ENCODE assay signal across 14 cellular contexts in genomic region chr5:150321211-150321610, GRCh38. TPM values are rescaled to one million over a fixed set of nuclear protein-coding genes. Genes with fewer than 3 reads are reported as not detected.
DNase-seq lines count a peak whose midpoint lies in the region; ATAC-seq, FAIRE-seq and TF ChIP-seq lines count a peak whose summit lies in the region.
"Had no signal": no experiment of that assay in that cellular context is flagged by ENCODE, and none has a peak within 500 bp of the region (broad histone marks: within the 10 kb centered on the region; RNA-seq: fewer than 3 reads in every experiment).

No MANE protein-coding gene starts in this region.

- H3K27me3 Mint-ChIP-seq in HFFc6 (ENCODE audit: insufficient read depth) = peaks cover 3% of the 10 kb centered on the region; the same call in 1 of the 2 replicates

- CTCF ChIA-PET in A549 (lab: Yijun Ruan, JAX) = interaction anchor here (0.6 to 3.2 kb wide), 8 partner anchors 12 to 48 kb away, joined by 3 to 12 read pairs (median 4); partner anchors contain the start of gene ARSI

- no peak overlapping the region for H2BK120ac ChIP-seq in mesenchymal stem cell (ENCODE audit: low read depth, low read length)

- H3K4me1 ChIP-seq in A549 (peaks cover 57% of the 10 kb centered on the region), RWPE2 (ENCODE audit: insufficient read depth, poor library complexity, severe bottlenecking) (peaks cover 63% of the 10 kb centered on the region), mesenchymal stem cell (ENCODE audit: control insufficient read depth, insufficient read depth, low read depth, low read length) (peaks cover 24% of the 10 kb centered on the region)

- H4K8ac ChIP-seq in mesenchymal stem cell (ENCODE audit: low read length) = no peak overlapping the region

- H3K4me2 ChIP-seq in A549 (no peak overlapping the region; the same call in 2 of the 3 replicates), mesenchymal stem cell (ENCODE audit: low read length, poor library complexity, severe bottlenecking) (no peak overlapping the region)

- H3K23ac ChIP-seq in mesenchymal stem cell (ENCODE audit: low read length in 2 of 2) = no peak overlapping the region

- WGBS in A549 (ENCODE audit: missing lambda C conversion rate) = 93% methylated on average over 1 of the region's 1 CpG
- 96% methylated on average over 1 of the region's 1 CpG for WGBS in mesenchymal stem cell

- no peak for TF ChIP-seq EP300 in A549 (IDR thresholded peaks at IDR 0.05)

- H3K36me3 Mint-ChIP-seq in HFFc6 (ENCODE audit: low read depth) = no peaks in the 10 kb centered on the region
- H3K36me3 Mint-ChIP-seq: CD14-positive monocyte; CD8-positive, alpha-beta T cell had no signal

- no peak overlapping the region for H2AFZ ChIP-seq in mesenchymal stem cell (ENCODE audit: low read depth, low read length)

- H3K4me3 ChIP-seq in A549 (no peak overlapping the region), RWPE2 (ENCODE audit: severe bottlenecking) (no peak overlapping the region), mesenchymal stem cell (ENCODE audit: insufficient read depth in 1 of 2, low read depth in 1 of 2, low read length in 2 of 2) (no peak overlapping the region)

- no peak overlapping the region for H3K14ac ChIP-seq in mesenchymal stem cell (ENCODE audit: low read length in 2 of 2)

- H3K36me3 ChIP-seq in RWPE2 (ENCODE audit: low read depth) (no peaks in the 10 kb centered on the region), mesenchymal stem cell (ENCODE audit: control insufficient read depth in 1 of 2, insufficient read depth in 2 of 2, low read depth in 1 of 2, low read length in 2 of 2) (no peaks in the 10 kb centered on the region)

- H3K4me1 Mint-ChIP-seq in HFFc6 (ENCODE audit: low read depth) = peaks cover 58% of the 10 kb centered on the region
- H3K4me1 Mint-ChIP-seq: CD14-positive monocyte had no signal

- peak overlapping the region; percentile 98 for H2AK5ac ChIP-seq in mesenchymal stem cell (ENCODE audit: low read length, severe bottlenecking)

- H2BK12ac ChIP-seq in mesenchymal stem cell (ENCODE audit: low read length in 2 of 2) = peak overlapping the region; percentile 54 to 68

- ATAC-seq in A549 (no peak), RWPE2 (ENCODE audit: low read depth) (no peak), HG03159 (IDR thresholded peaks at IDR 0.05; ENCODE audit: unreplicated experiment) (no peak)
- ATAC-seq: CD8-positive, alpha-beta T cell had no signal

- H3K9ac ChIP-seq in mesenchymal stem cell (ENCODE audit: low read length) = no peak overlapping the region

- FAIRE-seq in A549 (lab: Jason Lieb, UNC) = no peak
- FAIRE-seq: H1 had no signal

- H3K18ac ChIP-seq in mesenchymal stem cell (ENCODE audit: low read depth in 1 of 2, low read length in 2 of 2) = no peak overlapping the region

- H3K27me3 ChIP-seq in RWPE2 (ENCODE audit: insufficient read depth, poor library complexity, severe bottlenecking) = no peaks in the 10 kb centered on the region
- H3K27me3 ChIP-seq in mesenchymal stem cell (ENCODE audit: control insufficient read depth in 1 of 2, insufficient read depth in 1 of 2, low read length in 2 of 2) = no peaks in the 10 kb centered on the region

- DNase-seq in A549 (ENCODE audit: low read depth in 1 of 2, low spot score in 1 of 2) (no peak), HFFc6 (no peak), RWPE2 (ENCODE audit: low spot score) (no peak), mesenchymal stem cell (no peak), NCI-H187 treated with DMSO at 0.1 percent for 48 hours (lab: John Stamatoyannopoulos, UW) (no peak), glomerular visceral epithelial cell (ENCODE audit: extremely low spot score) (no peak), AG08396 (ENCODE audit: low spot score) (no peak)
- DNase-seq: Caco-2; CD8-positive, alpha-beta T cell; DMS53; GF-D8 had no signal

- no peak for TF ChIP-seq POLR2A in A549 (IDR thresholded peaks at IDR 0.05; ENCODE audit: low read length)

- H3K27ac ChIP-seq in A549 (peak overlapping the region; percentile 91 to 97; a peak in 5 of 6 replicates), RWPE2 (ENCODE audit: poor library complexity, severe bottlenecking) (peak overlapping the region; percentile 93), mesenchymal stem cell (ENCODE audit: low read length, poor library complexity, severe bottlenecking) (peak overlapping the region; percentile 4)

- H3K4me3 Mint-ChIP-seq in HFFc6 = no peak overlapping the region
- H3K4me3 Mint-ChIP-seq: CD14-positive monocyte; CD8-positive, alpha-beta T cell had no signal

- no peaks in the 10 kb centered on the region for H3K79me1 ChIP-seq in mesenchymal stem cell (replicated peaks; ENCODE audit: low read length, poor library complexity, severe bottlenecking)

- TF ChIP-seq CTCF in A549 (IDR thresholded peaks at IDR 0.05) (no peak), HFFc6 (IDR thresholded peaks at IDR 0.05) (no peak), RWPE2 (IDR thresholded peaks at IDR 0.05; ENCODE audit: poor library complexity, severe bottlenecking) (no peak)

- peak overlapping the region; percentile 53 for H4K91ac ChIP-seq in mesenchymal stem cell (ENCODE audit: low read length)

- H3K27ac Mint-ChIP-seq in HFFc6 = peak overlapping the region; percentile 71
- H3K27ac Mint-ChIP-seq: CD8-positive, alpha-beta T cell had no signal

- H3K4ac ChIP-seq in mesenchymal stem cell (ENCODE audit: low read depth in 1 of 2, low read length in 2 of 2) = no peak overlapping the region

- no peaks in the 10 kb centered on the region for H3K9me3 Mint-ChIP-seq in HFFc6
- H3K9me3 Mint-ChIP-seq: CD8-positive, alpha-beta T cell had no signal

- POLR2A ChIA-PET in A549 (lab: Yijun Ruan, JAX) = no interaction called here

- H2BK5ac ChIP-seq in mesenchymal stem cell (ENCODE audit: low read depth, low read length, poor library complexity, severe bottlenecking) = peak overlapping the region; percentile 59

- H2BK15ac ChIP-seq in mesenchymal stem cell (ENCODE audit: low read depth, poor library complexity, severe bottlenecking) = peak overlapping the region; percentile 63

- H3K9me3 ChIP-seq in A549 = no peaks in the 10 kb centered on the region
- H3K9me3 ChIP-seq in RWPE2 (ENCODE audit: severe bottlenecking) = no peaks in the 10 kb centered on the region
- no peaks in the 10 kb centered on the region for H3K9me3 ChIP-seq in mesenchymal stem cell (ENCODE audit: control insufficient read depth, low read length)
- H3K9me3 ChIP-seq: Caco-2 had no signal

- TF ChIP-seq RAD21 in A549 (conservative IDR thresholded peaks at IDR 0.05 in 1 of 2, IDR thresholded peaks at IDR 0.05 in 1 of 2) = no peak

TF ChIP-seq in A549, 52 proteins besides CTCF, POLR2A, EP300 and RAD21:
- TF ChIP-seq, protein P1, sequence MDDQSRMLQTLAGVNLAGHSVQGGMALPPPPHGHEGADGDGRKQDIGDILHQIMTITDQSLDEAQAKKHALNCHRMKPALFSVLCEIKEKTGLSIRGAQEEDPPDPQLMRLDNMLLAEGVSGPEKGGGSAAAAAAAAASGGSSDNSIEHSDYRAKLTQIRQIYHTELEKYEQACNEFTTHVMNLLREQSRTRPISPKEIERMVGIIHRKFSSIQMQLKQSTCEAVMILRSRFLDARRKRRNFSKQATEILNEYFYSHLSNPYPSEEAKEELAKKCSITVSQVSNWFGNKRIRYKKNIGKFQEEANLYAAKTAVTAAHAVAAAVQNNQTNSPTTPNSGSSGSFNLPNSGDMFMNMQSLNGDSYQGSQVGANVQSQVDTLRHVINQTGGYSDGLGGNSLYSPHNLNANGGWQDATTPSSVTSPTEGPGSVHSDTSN (IDR thresholded peaks at IDR 0.05) = no peak
- no peak for TF ChIP-seq SMC3 (IDR thresholded peaks at IDR 0.05)
- TF ChIP-seq RNF2 (IDR thresholded peaks at IDR 0.05; ENCODE audit: borderline replicate concordance, low read depth) = no peak
- no peak for TF ChIP-seq PHF8 (IDR thresholded peaks at IDR 0.05; ENCODE audit: borderline replicate concordance, low read depth)
- no peak for TF ChIP-seq CHD4 (IDR thresholded peaks at IDR 0.05; ENCODE audit: borderline replicate concordance)
- TF ChIP-seq GATA3 (IDR thresholded peaks at IDR 0.05; ENCODE audit: borderline replicate concordance) = no peak
- TF ChIP-seq MAZ (IDR thresholded peaks at IDR 0.05; ENCODE audit: borderline replicate concordance, low read depth, low read length) = no peak
- TF ChIP-seq RARB (CRISPR knock-in tag; IDR thresholded peaks at IDR 0.05) = no peak

RNA-seq across cellular contexts. Expression of gene ARSI, which starts 18.5 kb away (rescaled TPM):
- polyA plus RNA-seq in A549 (2011; rRNA removed) (2.9 and 3.2 TPM in 2 replicates), A549 (2017; fragmentation: RNase III; extraction: RNeasy Plus Mini Kit Qiagen cat#74134 plus additional on column Dnase treatment) (17.4 to 24.1 TPM (median 22.0 TPM) in 3 replicates)
- 10.5 and 13.8 TPM in 2 replicates for polyA plus RNA-seq in A549 (2012; cell fraction: cytosol; rRNA removed)
- 24.0 and 29.6 TPM in 2 replicates for polyA plus RNA-seq in A549 (2012; cell fraction: nucleus; rRNA removed)
- polyA minus RNA-seq in A549 (2011; rRNA and poly(A)+ RNA removed) = 3.4 and 5.7 TPM in 2 replicates
- 1 to 10 TPM; 4.6 to 6.7 (median 4.9) TPM for total RNA-seq in HFFc6 (2021; fragmentation: NEBNext Ultra II Directional; extraction: Animal tissue kit (Norgen Biotek cat#: 25700))
- 1.6 TPM for polyA plus RNA-seq in mesenchymal stem cell (2013, experiment 1 of 2)
- polyA plus RNA-seq in mesenchymal stem cell (2013, experiment 2 of 2) = 1.5 TPM
- polyA plus RNA-seq: CD14-positive monocyte had no signal

RNA-seq across cellular contexts. Expression of gene CAMK2A, which starts 31.6 kb away (rescaled TPM):
- polyA plus RNA-seq in A549 (2011; rRNA removed) = 0.09 and 0.19 TPM in 2 replicates
- 0.07 and 0.14 TPM in 2 replicates for polyA plus RNA-seq in A549 (2012; cell fraction: cytosol; rRNA removed)
- 1.2 and 1.9 TPM in 2 replicates for polyA plus RNA-seq in A549 (2012; cell fraction: nucleus; rRNA removed)
- polyA plus RNA-seq in A549 (2017; fragmentation: RNase III; extraction: RNeasy Plus Mini Kit Qiagen cat#74134 plus additional on column Dnase treatment) = 0.67 to 1.6 TPM (median 0.93 TPM) in 3 replicates
- 0.45 and 0.54 TPM in 2 replicates for polyA minus RNA-seq in A549 (2011; rRNA and poly(A)+ RNA removed)
- total RNA-seq in HFFc6 (2021; fragmentation: NEBNext Ultra II Directional; extraction: Animal tissue kit (Norgen Biotek cat#: 25700)) = under 1 TPM; 0.09 to 0.64 (median 0.18) TPM
- polyA plus RNA-seq in mesenchymal stem cell (2013, experiment 1 of 2) = 0.65 TPM
- 0.47 TPM for polyA plus RNA-seq in mesenchymal stem cell (2013, experiment 2 of 2)
- total RNA-seq: Caco-2 had no signal
- polyA plus RNA-seq: CD14-positive monocyte had no signal

RNA-seq across cellular contexts. Expression of gene TCOF1, which starts 36.3 kb away (rescaled TPM):
- 17.5 and 20.9 TPM in 2 replicates for polyA plus RNA-seq in A549 (2011; rRNA removed)
- polyA plus RNA-seq in A549 (2012; cell fraction: cytosol; rRNA removed) = 45.2 and 47.7 TPM in 2 replicates
- polyA plus RNA-seq in A549 (2012; cell fraction: nucleus; rRNA removed) = 94.3 and 116 TPM in 2 replicates
- 44.2 to 50.7 TPM (median 47.1 TPM) in 3 replicates for polyA plus RNA-seq in A549 (2017; fragmentation: RNase III; extraction: RNeasy Plus Mini Kit Qiagen cat#74134 plus additional on column Dnase treatment)
- 24.9 and 30.8 TPM in 2 replicates for polyA minus RNA-seq in A549 (2011; rRNA and poly(A)+ RNA removed)
- 10 to 100 TPM; 30.8 to 44.6 (median 38.5) TPM for total RNA-seq in HFFc6 (2021; fragmentation: NEBNext Ultra II Directional; extraction: Animal tissue kit (Norgen Biotek cat#: 25700))
- 14.3 TPM for polyA plus RNA-seq in mesenchymal stem cell (2013, experiment 1 of 2)
- polyA plus RNA-seq in mesenchymal stem cell (2013, experiment 2 of 2) = 13.1 TPM

Comparison
In these comparisons a context has a peak if more than half of its experiments do, and no peak if none do; other contexts are left out.
1. H3K27ac ChIP-seq: peak in every context shown above with its lines; median percentile 94 in A549; 93 in RWPE2; 4 in mesenchymal stem cell.